In the genomic region with DNA sequence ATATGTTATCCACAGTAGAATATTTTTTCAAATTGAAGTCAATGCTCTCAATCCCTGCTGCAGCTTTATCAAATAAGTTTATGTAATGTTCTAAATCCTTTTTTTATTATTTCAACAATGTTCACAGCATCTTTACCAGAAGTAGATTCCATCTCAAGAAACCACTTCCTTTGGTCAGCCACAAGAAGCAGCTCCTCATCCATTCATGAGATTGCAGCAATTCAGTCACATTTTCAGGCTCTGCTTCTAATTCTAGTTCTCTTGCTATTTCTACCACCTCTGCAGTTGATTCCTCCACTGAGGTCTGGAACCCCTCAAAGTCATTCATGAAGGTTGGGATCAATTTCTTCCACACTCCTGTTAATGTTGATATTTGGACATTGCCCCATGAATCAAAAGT, we compare ENCODE assay signal across 25 cellular contexts.
"Had no signal": no experiment of that assay in that cellular context is flagged by ENCODE, and none has a peak within 500 bp of the region (broad histone marks: within the 10 kb centered on the region; RNA-seq: fewer than 3 reads in every experiment).

No MANE protein-coding gene starts in this region.

- H3K4me1 ChIP-seq: adrenal gland, ascending aorta, heart left ventricle, neural progenitor cell, parathyroid adenoma, stomach, tibial artery, upper lobe of right lung had no signal

- DNase-seq: activated CD4-positive, alpha-beta T cell treated with anti-CD3 and anti-CD28 coated beads for 48 hours; activated CD4-positive, alpha-beta T cell treated with anti-CD3 and anti-CD28 coated beads, Interleukin-2, amount 50 U/mL, for 48 hours; activated CD8-positive, alpha-beta memory T cell treated with anti-CD3 and anti-CD28 coated beads for 24 hours; activated effector memory CD4-positive, alpha-beta T cell treated with Interleukin-2 at 50 U/mL for 16 hours; activated naive CD4-positive, alpha-beta T cell treated with anti-CD3 and anti-CD28 coated beads for 36 hours; activated naive CD8-positive, alpha-beta T cell treated with anti-CD3 and anti-CD28 coated beads for 36 hours; adrenal gland; brain microvascular endothelial cell; heart left ventricle; mesendoderm; natural killer cell; occipital lobe; right cardiac atrium; stimulated activated CD4-positive, alpha-beta T cell treated with anti-CD3 and anti-CD28 coated beads, Interleukin-15, amount 100 ng/mL, for 24 hours; stimulated activated CD4-positive, alpha-beta T cell treated with anti-CD3 and anti-CD28 coated beads, Interleukin-2, amount 100 ng/mL, for 24 hours; stimulated activated naive B cell treated with anti-CD40 and anti-IgM and Interleukin-4, amounts not matched to agents 10 μg/mL and 1 μg/mL and 100 μg/mL, for 72 hours; stomach; tibial artery; upper lobe of right lung had no signal

- H3K36me3 ChIP-seq: adrenal gland, ascending aorta, brain microvascular endothelial cell, heart left ventricle, neural progenitor cell, stomach, tibial artery, upper lobe of right lung had no signal

- H3K27me3 ChIP-seq: adrenal gland, ascending aorta, brain microvascular endothelial cell, heart left ventricle, neural progenitor cell, stomach, tibial artery, upper lobe of right lung had no signal

- H3K4me2 ChIP-seq: neural progenitor cell had no signal

- H3K79me2 ChIP-seq: parathyroid adenoma had no signal

- H3K9ac ChIP-seq: neural progenitor cell, parathyroid adenoma had no signal

- H3K27ac ChIP-seq: adrenal gland, ascending aorta, brain microvascular endothelial cell, heart left ventricle, neural progenitor cell, parathyroid adenoma, stomach, tibial artery, upper lobe of right lung, VCaP had no signal

- ATAC-seq: heart left ventricle; left lobe of liver; natural killer cell; right cardiac atrium; stimulated activated naive B cell treated with anti-CD40 and anti-IgM and Interleukin-4, amounts not matched to agents 10 μg/mL and 1 μg/mL and 100 μg/mL, for 72 hours; upper lobe of right lung had no signal

- H3K9me3 ChIP-seq: adrenal gland, ascending aorta, tibial artery, upper lobe of right lung had no signal

- H2AFZ ChIP-seq: neural progenitor cell, parathyroid adenoma had no signal

- H3K4me3 ChIP-seq: adrenal gland, ascending aorta, heart left ventricle, lung, neural progenitor cell, stomach, tibial artery, upper lobe of right lung had no signal
